Comparison of ENCODE assay signal across 8 cellular contexts in genomic region chr14:77098470-77099353, GRCh38. TPM values are rescaled to one million over a fixed set of nuclear protein-coding genes. Genes with fewer than 3 reads are reported as not detected.
DNase-seq lines count a peak whose midpoint lies in the region; ATAC-seq and TF ChIP-seq lines count a peak whose summit lies in the region.

No MANE protein-coding gene starts in this region.

- DNase-seq in activated CD8-positive, alpha-beta memory T cell treated with anti-CD3 and anti-CD28 coated beads, Interleukin-2, amount 50 U/mL, for 48 hours: peak; percentile 65
- DNase-seq in fibroblast of the aortic adventitia (ENCODE audit: low read depth): no peak
- peak; percentile 84 to 89 for DNase-seq in aorta
- DNase-seq in GM13976 (ENCODE audit: low spot score): no peak
- no peak for DNase-seq in NCI-H345 (lab: John Stamatoyannopoulos, UW)

- no peaks in the 10 kb centered on the region for H3F3A ChIP-seq in neural cell (ENCODE audit: insufficient read depth, low read length, poor library complexity, severe bottlenecking)

- H2AFZ ChIP-seq in neural cell (ENCODE audit: low read depth, low read length): peak overlapping the region; percentile 99

- H3K36me3 ChIP-seq in HUES48 (ENCODE audit: control insufficient read depth, insufficient read depth, low read length) (no peaks in the 10 kb centered on the region), neural cell (ENCODE audit: insufficient read depth, low read length) (no peaks in the 10 kb centered on the region), aorta (ENCODE audit: control insufficient read depth in 1 of 2, insufficient read depth in 2 of 2, low read length in 1 of 2) (no peaks in the 10 kb centered on the region)

- H3K27me3 ChIP-seq in HUES48 (ENCODE audit: control insufficient read depth, insufficient read depth, low read length): no peaks in the 10 kb centered on the region
- no peaks in the 10 kb centered on the region for H3K27me3 ChIP-seq in neural cell (ENCODE audit: insufficient read depth, low read depth, low read length)
- no peaks in the 10 kb centered on the region for H3K27me3 ChIP-seq in aorta (ENCODE audit: control insufficient read depth in 1 of 2, insufficient read depth in 2 of 2, low read length in 1 of 2)

- H3K27ac ChIP-seq in C4-2B (peak overlapping the region; percentile 96), HUES48 (ENCODE audit: low read depth, low read length) (peak overlapping the region; percentile 69), neural cell (ENCODE audit: low read length) (peak overlapping the region; percentile 92), aorta (ENCODE audit: low read depth in 1 of 2, low read length in 2 of 2) (peak overlapping the region; percentile 5 to 98)

- TF ChIP-seq RAD21 in neural cell (conservative IDR thresholded peaks at IDR 0.05): no peak

- peaks cover 24% of the 10 kb centered on the region for H3K4me1 ChIP-seq in HUES48 (ENCODE audit: control insufficient read depth, insufficient read depth, low read length)
- no peaks in the 10 kb centered on the region for H3K4me1 ChIP-seq in aorta (ENCODE audit: control insufficient read depth in 1 of 2, insufficient read depth in 2 of 2, low read length in 2 of 2)

- ATAC-seq in aorta (ENCODE audit: low FRiP score): peak; percentile 66

- peaks cover 32% of the 10 kb centered on the region for H3K79me2 ChIP-seq in neural cell (replicated peaks; ENCODE audit: insufficient read depth, low read length)

- H3K4me3 ChIP-seq in HUES48 (ENCODE audit: low read depth, low read length): peak overlapping the region; percentile 95
- H3K4me3 ChIP-seq in fibroblast of the aortic adventitia (ENCODE audit: low read depth, low read length): peak overlapping the region; percentile 99
- H3K4me3 ChIP-seq in neural cell (ENCODE audit: low read length): peak overlapping the region; percentile 87
- peak overlapping the region; percentile 65 to 81 for H3K4me3 ChIP-seq in aorta (ENCODE audit: low read length in 2 of 2)

- in situ Hi-C loops in GM13976 (cut with MboI; ENCODE audit: low sequenced_read_pairs, unreplicated experiment): no loop called here

- no peaks in the 10 kb centered on the region for H3K9me2 ChIP-seq in neural cell (ENCODE audit: insufficient read depth, low read length)

- TF ChIP-seq CTCF in C4-2B (conservative IDR thresholded peaks at IDR 0.05) (no peak), fibroblast of the aortic adventitia (IDR thresholded peaks at IDR 0.05; ENCODE audit: insufficient read depth, low read length) (no peak), neural cell (IDR thresholded peaks at IDR 0.05; ENCODE audit: poor library complexity, severe bottlenecking) (no peak), GM13976 (IDR thresholded peaks at IDR 0.05; ENCODE audit: borderline replicate concordance, control extremely low read depth, extremely low read depth, insufficient read depth, missing control alignments) (no peak)

- H3K9me3 ChIP-seq in HUES48 (ENCODE audit: control insufficient read depth, insufficient read depth, low read length): no peaks in the 10 kb centered on the region
- H3K9me3 ChIP-seq in neural cell (ENCODE audit: low read length): no peaks in the 10 kb centered on the region
- no peaks in the 10 kb centered on the region for H3K9me3 ChIP-seq in aorta (ENCODE audit: control insufficient read depth, low read length)

- H3K9ac ChIP-seq in HUES48 (ENCODE audit: low read depth, low read length) (peak overlapping the region; percentile 73), neural cell (ENCODE audit: low read length) (peak overlapping the region; percentile 97)

- H3K4me2 ChIP-seq in neural cell (ENCODE audit: low read length): peak overlapping the region; percentile 93

- 1% methylated on average over 24 to 27 of the region's 27 CpGs for WGBS in aorta, 2 donors

- TF ChIP-seq EP300 in neural cell (conservative IDR thresholded peaks at IDR 0.05; ENCODE audit: poor library complexity, severe bottlenecking): no peak

- intact Hi-C loops in aorta (cut with DNase I): no loop called here

- H4K20me1 ChIP-seq in neural cell (ENCODE audit: insufficient read depth): no peaks in the 10 kb centered on the region

TF ChIP-seq in neural cell, 6 proteins besides CTCF, POLR2A, EP300 and RAD21:
- TF ChIP-seq SMC3 (conservative IDR thresholded peaks at IDR 0.05; ENCODE audit: poor library complexity): peak; percentile 16
- TF ChIP-seq EZH2 (IDR thresholded peaks at IDR 0.05; ENCODE audit: borderline replicate concordance, insufficient read depth, low read length, poor library complexity, severe bottlenecking): no peak
- TF ChIP-seq REST (IDR thresholded peaks at IDR 0.05; ENCODE audit: borderline replicate concordance): peak; percentile 30
TF ChIP-seq in neural cell: peak in this region for 2.

RNA-seq across cellular contexts. Expression of gene CIPC, which starts 0.7 kb away (rescaled TPM):
- 5.2 and 13.9 TPM in 2 replicates for total RNA-seq in fibroblast of the aortic adventitia (ENCODE audit: low replicate concordance)
- 36.4 and 36.7 TPM in 2 replicates for polyA plus RNA-seq in neural cell
- 53.6 and 56.4 TPM in 2 replicates for polyA minus RNA-seq in neural cell
- 10 to 100 TPM; 23.1 to 24.4 TPM for total RNA-seq in aorta
- polyA plus RNA-seq in aorta: 10 to 100 TPM in 1 of 2 donors, 1 to 10 TPM in 1; 8.1 to 11.0 TPM

RNA-seq across cellular contexts. Expression of gene ZDHHC22, which starts 42.9 kb away (rescaled TPM):
- total RNA-seq in fibroblast of the aortic adventitia (ENCODE audit: low replicate concordance) (not detected in 2 replicates), aorta (not detected)
- polyA plus RNA-seq in neural cell (4.3 and 5.1 TPM in 2 replicates), aorta (not detected)
- 4.5 and 6.8 TPM in 2 replicates for polyA minus RNA-seq in neural cell

Comparison
In these comparisons a context has a peak if more than half of its experiments do, and no peak if none do; other contexts are left out.
1. DNase-seq: peak in activated CD8-positive, alpha-beta memory T cell treated with anti-CD3 and anti-CD28 coated beads, Interleukin-2, amount 50 U/mL, for 48 hours (single experiment) and aorta (2 of 2); none in fibroblast of the aortic adventitia (single experiment), GM13976 (single experiment) and NCI-H345 (single experiment).
2. Peak in every context shown above with its lines, with median percentiles within 50 percentile points of each other: H3K27ac ChIP-seq and H3K4me3 ChIP-seq.